ENCODE assay signal across 8 cellular contexts in the genomic region with DNA sequence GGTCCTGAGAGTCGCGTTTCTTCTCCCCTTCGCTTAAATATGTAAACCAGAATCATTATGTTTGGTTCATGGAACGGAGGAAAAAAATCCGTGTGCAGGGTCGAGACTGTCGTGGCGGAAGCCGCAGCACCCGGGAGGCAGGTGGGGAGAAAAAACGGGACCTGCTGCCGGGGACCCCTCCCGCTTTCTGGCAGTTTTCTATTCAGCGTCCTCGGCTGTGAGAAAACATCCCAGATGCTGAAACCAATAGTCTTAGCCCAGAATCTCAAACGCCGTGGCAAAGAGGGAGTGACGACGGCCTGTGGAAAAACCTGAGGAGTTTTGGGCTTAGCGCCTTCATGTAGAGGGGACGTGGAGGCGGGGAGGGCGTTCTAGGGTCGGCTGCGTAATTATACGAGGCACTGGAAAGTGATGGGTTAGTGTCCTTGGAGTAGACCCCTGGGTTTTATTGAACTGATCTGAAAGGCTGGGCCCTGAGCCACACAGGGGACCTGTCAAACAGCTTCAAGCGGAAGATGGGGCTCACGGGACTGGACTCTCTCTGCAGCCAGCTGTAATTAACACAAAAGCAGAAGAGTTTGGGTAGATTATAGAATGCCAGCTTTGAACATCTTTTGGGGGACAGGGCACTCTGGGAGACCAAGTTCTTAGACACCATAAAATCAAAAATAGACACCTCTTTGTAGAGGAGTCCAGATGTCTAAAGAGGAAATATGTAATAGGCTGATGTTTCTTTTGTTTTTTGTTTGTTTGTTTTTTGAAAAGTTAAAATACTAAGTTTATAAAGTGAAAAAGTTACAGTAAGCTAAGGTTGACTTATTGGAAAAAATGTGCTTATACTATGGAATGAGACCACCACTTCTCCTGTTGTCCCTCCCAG. TPM values are rescaled to one million over a fixed set of nuclear protein-coding genes. Genes with fewer than 3 reads are reported as not detected.
DNase-seq lines count a peak whose midpoint lies in the region; ATAC-seq and TF ChIP-seq lines count a peak whose summit lies in the region.

No MANE protein-coding gene starts in this region.

- H3K27me3 Mint-ChIP-seq in IgD-negative memory B cell = peaks cover 2% of the 10 kb centered on the region

- H3K36me3 ChIP-seq in duodenal mucosa (ENCODE audit: control insufficient read depth in 1 of 2, insufficient read depth in 2 of 2, low read length in 2 of 2) (no peaks in the 10 kb centered on the region), mesenchymal stem cell (ENCODE audit: control insufficient read depth in 1 of 2, insufficient read depth in 2 of 2, low read depth in 1 of 2, low read length in 2 of 2) (no peaks in the 10 kb centered on the region), suprapubic skin (no peaks in the 10 kb centered on the region)

- no peak overlapping the region for H3K23ac ChIP-seq in mesenchymal stem cell (ENCODE audit: low read length in 2 of 2)

- no peak overlapping the region for H2BK120ac ChIP-seq in mesenchymal stem cell (ENCODE audit: low read depth, low read length)

- no peak for TF ChIP-seq POLR2A in suprapubic skin (IDR thresholded peaks at IDR 0.05)

- no peaks in the 10 kb centered on the region for H3K9me3 Mint-ChIP-seq in IgD-negative memory B cell

- TF ChIP-seq EP300 in suprapubic skin (IDR thresholded peaks at IDR 0.05) = no peak

- TF ChIP-seq CTCF in VCaP (conservative IDR thresholded peaks at IDR 0.05) = no peak
- TF ChIP-seq CTCF in suprapubic skin (IDR thresholded peaks at IDR 0.05) = no peak

- H3K18ac ChIP-seq in mesenchymal stem cell (ENCODE audit: low read depth in 1 of 2, low read length in 2 of 2) = peak overlapping the region; percentile 53 to 68

- WGBS in mesenchymal stem cell = 2% methylated on average over 25 of the region's 28 CpGs
- WGBS in suprapubic skin = under 1% methylated on average over 27 of the region's 28 CpGs

- H2BK5ac ChIP-seq in mesenchymal stem cell (ENCODE audit: low read depth, low read length, poor library complexity, severe bottlenecking) = no peak overlapping the region

- peak overlapping the region; percentile 90 for H3K27ac ChIP-seq in VCaP
- H3K27ac ChIP-seq in duodenal mucosa (ENCODE audit: low read depth, low read length) = peak overlapping the region; percentile 75
- peak overlapping the region; percentile 86 for H3K27ac ChIP-seq in mesenchymal stem cell (ENCODE audit: low read length, poor library complexity, severe bottlenecking)
- peak overlapping the region; percentile 49 for H3K27ac ChIP-seq in suprapubic skin

- H3K9ac ChIP-seq in duodenal mucosa (ENCODE audit: low read depth in 1 of 2, low read length in 2 of 2) = peak overlapping the region; percentile 81 to 86
- H3K9ac ChIP-seq in mesenchymal stem cell (ENCODE audit: low read length) = peak overlapping the region; percentile 96

- peaks cover 3 to 16% of the 10 kb centered on the region in 2 donors for H3K4me1 ChIP-seq in duodenal mucosa (ENCODE audit: control insufficient read depth in 1 of 2, insufficient read depth in 2 of 2, low read length in 2 of 2)
- peaks cover 6% of the 10 kb centered on the region for H3K4me1 ChIP-seq in mesenchymal stem cell (ENCODE audit: control insufficient read depth, insufficient read depth, low read depth, low read length)
- peaks cover 20% of the 10 kb centered on the region for H3K4me1 ChIP-seq in suprapubic skin

- H2AFZ ChIP-seq in mesenchymal stem cell (ENCODE audit: low read depth, low read length) = peak overlapping the region; percentile 46

- ATAC-seq in HG03045 (IDR thresholded peaks at IDR 0.05; ENCODE audit: unreplicated experiment) (no peak), HG03378 (IDR thresholded peaks at IDR 0.05; ENCODE audit: unreplicated experiment) (no peak)

- no peak overlapping the region for H3K14ac ChIP-seq in mesenchymal stem cell (ENCODE audit: low read length in 2 of 2)

- H3K9me3 ChIP-seq in duodenal mucosa (ENCODE audit: control insufficient read depth in 1 of 2, low read length in 2 of 2) = no peaks in the 10 kb centered on the region
- no peaks in the 10 kb centered on the region for H3K9me3 ChIP-seq in mesenchymal stem cell (ENCODE audit: control insufficient read depth, low read length)
- no peaks in the 10 kb centered on the region for H3K9me3 ChIP-seq in suprapubic skin

- H2BK15ac ChIP-seq in mesenchymal stem cell (ENCODE audit: low read depth, poor library complexity, severe bottlenecking) = no peak overlapping the region

- H2BK12ac ChIP-seq in mesenchymal stem cell (ENCODE audit: low read length in 2 of 2) = peak overlapping the region in 1 of 2 experiments; percentile 47

- H3K79me1 ChIP-seq in mesenchymal stem cell (replicated peaks; ENCODE audit: low read length, poor library complexity, severe bottlenecking) = peaks cover 3% of the 10 kb centered on the region

- peak overlapping the region; percentile 45 for H4K8ac ChIP-seq in mesenchymal stem cell (ENCODE audit: low read length)

- peak; percentile 53 for DNase-seq in ELR (ENCODE audit: low read depth)
- peak; percentile 62 for DNase-seq in mesenchymal stem cell
- peak in 1 of 2 donors; percentile 63 for DNase-seq in suprapubic skin (ENCODE audit: low spot score in 2 of 2)

- peak overlapping the region; percentile 98 to 99 for H3K4me3 ChIP-seq in duodenal mucosa (ENCODE audit: low read depth in 1 of 2, low read length in 2 of 2)
- peak overlapping the region; percentile 63 to 96 for H3K4me3 ChIP-seq in mesenchymal stem cell (ENCODE audit: insufficient read depth in 1 of 2, low read depth in 1 of 2, low read length in 2 of 2)
- peak overlapping the region; percentile 87 for H3K4me3 ChIP-seq in suprapubic skin

- H3K4me1 Mint-ChIP-seq in IgD-negative memory B cell = peaks cover 16 to 24% (median 22%) of the 10 kb centered on the region in 3 donors

- H3K36me3 Mint-ChIP-seq in IgD-negative memory B cell = no peaks in the 10 kb centered on the region

- H3K27ac Mint-ChIP-seq in IgD-negative memory B cell = peak overlapping the region; percentile 79 to 93 (median 81)

- no peak overlapping the region for H2AK5ac ChIP-seq in mesenchymal stem cell (ENCODE audit: low read length, severe bottlenecking)

- no peak overlapping the region for H3K4ac ChIP-seq in mesenchymal stem cell (ENCODE audit: low read depth in 1 of 2, low read length in 2 of 2)

- H4K91ac ChIP-seq in mesenchymal stem cell (ENCODE audit: low read length) = no peak overlapping the region

- H3K4me2 ChIP-seq in mesenchymal stem cell (ENCODE audit: low read length, poor library complexity, severe bottlenecking) = peak overlapping the region; percentile 93

- H3K4me3 Mint-ChIP-seq in IgD-negative memory B cell = peak overlapping the region; percentile 95 to 100 (median 96)

- H3K27me3 ChIP-seq in duodenal mucosa (ENCODE audit: control insufficient read depth in 1 of 2, insufficient read depth in 2 of 2, low read length in 2 of 2) (no peaks in the 10 kb centered on the region), mesenchymal stem cell (ENCODE audit: control insufficient read depth in 1 of 2, insufficient read depth in 1 of 2, low read length in 2 of 2) (peaks cover 1 to 9% of the 10 kb centered on the region in 2 experiments), suprapubic skin (no peaks in the 10 kb centered on the region)

RNA-seq across cellular contexts. Expression of gene BUB1, which starts 0.8 kb away (rescaled TPM):
- polyA plus RNA-seq in IgD-negative memory B cell = 0.94 TPM
- polyA plus RNA-seq in mesenchymal stem cell (2013, experiment 1 of 2) = 5.1 TPM
- polyA plus RNA-seq in mesenchymal stem cell (2013, experiment 2 of 2) = 5.3 TPM
- 1 to 10 TPM; 1.2 to 7.7 (median 3.2) TPM for total RNA-seq in suprapubic skin

RNA-seq across cellular contexts. Expression of gene ACOXL, which starts 53.7 kb away (rescaled TPM):
- polyA plus RNA-seq in IgD-negative memory B cell = not detected
- 0.04 TPM for polyA plus RNA-seq in mesenchymal stem cell (2013, experiment 1 of 2)
- 0.01 TPM for polyA plus RNA-seq in mesenchymal stem cell (2013, experiment 2 of 2)
- total RNA-seq in suprapubic skin = under 1 TPM in 1 of 4 donors, not detected in 3; 0.64 TPM
